Comparison of ENCODE assay signal across 17 cellular contexts in genomic region chr20:6489361-6490154, GRCh38.
DNase-seq lines count a peak whose midpoint lies in the region; ATAC-seq and TF ChIP-seq lines count a peak whose summit lies in the region.
"Had no signal": no experiment of that assay in that cellular context is flagged by ENCODE, and none has a peak within 500 bp of the region (broad histone marks: within the 10 kb centered on the region; RNA-seq: fewer than 3 reads in every experiment).

No MANE protein-coding gene starts in this region.

- H3K4me3 ChIP-seq in RWPE2 (ENCODE audit: severe bottlenecking) (no peak overlapping the region), lung (no peak overlapping the region), suprapubic skin (no peak overlapping the region)
- H3K4me3 ChIP-seq: adrenal gland, heart right ventricle, right atrium auricular region had no signal

- peaks cover 0 to 4% of the 10 kb centered on the region in 2 donors for H3K9me3 Mint-ChIP-seq in stimulated activated naive B cell treated with anti-CD40 and anti-IgM and Interleukin-4, amounts not matched to agents 10 μg/mL and 1 μg/mL and 100 μg/mL, for 72 hours
- H3K9me3 Mint-ChIP-seq: nephron progenitor cell; T-helper 2 cell treated with Interferon-gamma antibody and Interleukin-4, amounts not matched to agents 5 μg/mL and 100 μg/mL, for 36 hours had no signal

- H3K4me1 ChIP-seq in RWPE2 (ENCODE audit: insufficient read depth, poor library complexity, severe bottlenecking) (peaks cover 13% of the 10 kb centered on the region), lung (ENCODE audit: control insufficient read depth in 2 of 2, insufficient read depth in 2 of 2, low read length in 2 of 2) (no peaks in the 10 kb centered on the region), suprapubic skin (no peaks in the 10 kb centered on the region)
- H3K4me1 ChIP-seq: adrenal gland, right atrium auricular region had no signal

- H3K27ac Mint-ChIP-seq in stimulated activated naive B cell treated with anti-CD40 and anti-IgM and Interleukin-4, amounts not matched to agents 10 μg/mL and 1 μg/mL and 100 μg/mL, for 72 hours, result no peak overlapping the region
- H3K27ac Mint-ChIP-seq: CD14-positive monocyte; nephron progenitor cell; stimulated activated naive CD8-positive, alpha-beta T cell treated with anti-CD3 and anti-CD28 coated beads, Interleukin-15, Interleukin-2, amounts not matched to agents 100 ng/mL and 50 ng/mL, for 24 hours; T-helper 2 cell treated with Interferon-gamma antibody and Interleukin-4, amounts not matched to agents 5 μg/mL and 100 μg/mL, for 36 hours had no signal

- H3K36me3 Mint-ChIP-seq in stimulated activated naive B cell treated with anti-CD40 and anti-IgM and Interleukin-4, amounts not matched to agents 10 μg/mL and 1 μg/mL and 100 μg/mL, for 72 hours, result no peaks in the 10 kb centered on the region
- H3K36me3 Mint-ChIP-seq: CD14-positive monocyte had no signal

- peaks cover 3% of the 10 kb centered on the region for H3K9me3 ChIP-seq in RWPE2 (ENCODE audit: severe bottlenecking)
- no peaks in the 10 kb centered on the region for H3K9me3 ChIP-seq in lung (ENCODE audit: control insufficient read depth in 2 of 2, insufficient read depth in 1 of 2, low read length in 1 of 2)
- no peaks in the 10 kb centered on the region for H3K9me3 ChIP-seq in suprapubic skin
- H3K9me3 ChIP-seq: adrenal gland, heart right ventricle, right atrium auricular region had no signal

- H3K27ac ChIP-seq in RWPE2 (ENCODE audit: poor library complexity, severe bottlenecking), result no peak overlapping the region
- H3K27ac ChIP-seq in lung (ENCODE audit: low read depth in 1 of 2, low read length in 1 of 2), result no peak overlapping the region
- H3K27ac ChIP-seq in suprapubic skin, result no peak overlapping the region
- H3K27ac ChIP-seq: adrenal gland, heart right ventricle, right atrium auricular region had no signal

- ATAC-seq in RWPE2 (ENCODE audit: low read depth) (peak; percentile 78), lung (ENCODE audit: insufficient read depth, low FRiP score) (peak; percentile 40)
- ATAC-seq in stimulated activated naive B cell treated with anti-CD40 and anti-IgM and Interleukin-4, amounts not matched to agents 10 μg/mL and 1 μg/mL and 100 μg/mL, for 72 hours (replicated peaks), result no peak
- ATAC-seq: heart right ventricle, left ventricle myocardium superior had no signal

- TF ChIP-seq POLR2A in suprapubic skin (IDR thresholded peaks at IDR 0.05), result no peak

- DNase-seq in HT-29 (ENCODE audit: low spot score) (peak; percentile 92), NCI-H1092 (lab: John Stamatoyannopoulos, UW) (peak; percentile 93), RWPE2 (ENCODE audit: low spot score) (no peak), lung (ENCODE audit: low spot score) (peak; percentile 30), suprapubic skin (ENCODE audit: low spot score in 2 of 2) (no peak), activated T-cell treated with anti-CD3 and anti-CD28 coated beads for 4 hours (no peak)
- no peak for DNase-seq in stimulated activated naive B cell treated with anti-CD40 and anti-IgM and Interleukin-4, amounts not matched to agents 10 μg/mL and 1 μg/mL and 100 μg/mL, for 72 hours
- DNase-seq: activated CD4-positive, alpha-beta T cell treated with anti-CD3 and anti-CD28 coated beads, Interleukin-2, amount 50 U/mL, for 1 hour; adrenal gland; heart right ventricle; left ventricle myocardium superior; nephron progenitor cell; RPMI8226 had no signal

- no peak for TF ChIP-seq CTCF in RWPE2 (IDR thresholded peaks at IDR 0.05; ENCODE audit: poor library complexity, severe bottlenecking)
- TF ChIP-seq CTCF in lung (IDR thresholded peaks at IDR 0.05; ENCODE audit: control extremely low read depth, extremely low read depth), result no peak
- TF ChIP-seq CTCF in suprapubic skin (IDR thresholded peaks at IDR 0.05), result no peak

- TF ChIP-seq EP300 in suprapubic skin (IDR thresholded peaks at IDR 0.05), result no peak

- H3K4me1 Mint-ChIP-seq in stimulated activated naive B cell treated with anti-CD40 and anti-IgM and Interleukin-4, amounts not matched to agents 10 μg/mL and 1 μg/mL and 100 μg/mL, for 72 hours, result no peaks in the 10 kb centered on the region

- H3K36me3 ChIP-seq in RWPE2 (ENCODE audit: low read depth), result no peaks in the 10 kb centered on the region
- no peaks in the 10 kb centered on the region for H3K36me3 ChIP-seq in lung (ENCODE audit: control insufficient read depth in 2 of 2, insufficient read depth in 2 of 2, low read length in 2 of 2)
- H3K36me3 ChIP-seq in suprapubic skin, result no peaks in the 10 kb centered on the region
- H3K36me3 ChIP-seq: adrenal gland, heart right ventricle, right atrium auricular region had no signal

- no peaks in the 10 kb centered on the region for H3K27me3 ChIP-seq in RWPE2 (ENCODE audit: insufficient read depth, poor library complexity, severe bottlenecking)
- no peaks in the 10 kb centered on the region for H3K27me3 ChIP-seq in lung (ENCODE audit: control insufficient read depth, insufficient read depth)
- no peaks in the 10 kb centered on the region for H3K27me3 ChIP-seq in suprapubic skin
- H3K27me3 ChIP-seq: adrenal gland, heart right ventricle, right atrium auricular region had no signal

- H3K4me3 Mint-ChIP-seq in stimulated activated naive B cell treated with anti-CD40 and anti-IgM and Interleukin-4, amounts not matched to agents 10 μg/mL and 1 μg/mL and 100 μg/mL, for 72 hours, result no peak overlapping the region
- H3K4me3 Mint-ChIP-seq: CD14-positive monocyte; nephron progenitor cell; stimulated activated naive CD8-positive, alpha-beta T cell treated with anti-CD3 and anti-CD28 coated beads, Interleukin-15, Interleukin-2, amounts not matched to agents 100 ng/mL and 50 ng/mL, for 24 hours; T-helper 2 cell treated with Interferon-gamma antibody and Interleukin-4, amounts not matched to agents 5 μg/mL and 100 μg/mL, for 36 hours had no signal

- H3K27me3 Mint-ChIP-seq in stimulated activated naive B cell treated with anti-CD40 and anti-IgM and Interleukin-4, amounts not matched to agents 10 μg/mL and 1 μg/mL and 100 μg/mL, for 72 hours, result peaks cover 0 to 10% of the 10 kb centered on the region in 2 donors
- H3K27me3 Mint-ChIP-seq: stimulated activated naive CD8-positive, alpha-beta T cell treated with anti-CD3 and anti-CD28 coated beads, Interleukin-15, Interleukin-2, amounts not matched to agents 100 ng/mL and 50 ng/mL, for 24 hours had no signal

- WGBS in lung, 2 donors, result 51 to 61% methylated on average over 16 of the region's 16 CpGs
- 72% methylated on average over 16 of the region's 16 CpGs for WGBS in suprapubic skin

Comparison
In these comparisons a context has a peak if more than half of its experiments do, and no peak if none do; other contexts are left out.
1. DNase-seq: peak in HT-29 (single experiment), NCI-H1092 (single experiment) and lung (single experiment); none in RWPE2 (single experiment), suprapubic skin (0 of 2), stimulated activated naive B cell treated with anti-CD40 and anti-IgM and Interleukin-4, amounts not matched to agents 10 μg/mL and 1 μg/mL and 100 μg/mL, for 72 hours (single experiment) and activated T-cell treated with anti-CD3 and anti-CD28 coated beads for 4 hours (single experiment).
2. ATAC-seq: peak in RWPE2 (single experiment) and lung (single experiment); none in stimulated activated naive B cell treated with anti-CD40 and anti-IgM and Interleukin-4, amounts not matched to agents 10 μg/mL and 1 μg/mL and 100 μg/mL, for 72 hours (0 of 2).